9 cellular contexts compared by ENCODE assay signal in genomic region chr3:63921741-63922482, GRCh38. TPM values are rescaled to one million over a fixed set of nuclear protein-coding genes. Genes with fewer than 3 reads are reported as not detected.
DNase-seq lines count a peak whose midpoint lies in the region; ATAC-seq and TF ChIP-seq lines count a peak whose summit lies in the region.
"Had no signal": no experiment of that assay in that cellular context is flagged by ENCODE, and none has a peak within 500 bp of the region (broad histone marks: within the 10 kb centered on the region; RNA-seq: fewer than 3 reads in every experiment).

No MANE protein-coding gene starts in this region.

- no peak for TF ChIP-seq CTCF in type B pancreatic cell (conservative IDR thresholded peaks at IDR 0.05)

- in situ Hi-C loops in Caki2 (cut with HindIII; ENCODE audit: low pct_unique_long_range_greater_than_20kb, low sequenced_read_pairs) = no loop called here

- H3K36me3 Mint-ChIP-seq in T-helper 17 cell (ENCODE audit: low read depth) (peaks cover 19% of the 10 kb centered on the region), type B pancreatic cell (peaks cover 49% of the 10 kb centered on the region)
- H3K36me3 Mint-ChIP-seq in activated naive CD8-positive, alpha-beta T cell treated with anti-CD3 and anti-CD28 coated beads for 36 hours = peaks cover 70% of the 10 kb centered on the region

- H3K4me3 Mint-ChIP-seq in T-helper 17 cell (peak overlapping the region; percentile 25), type B pancreatic cell (no peak overlapping the region)
- H3K4me3 Mint-ChIP-seq in activated naive CD8-positive, alpha-beta T cell treated with anti-CD3 and anti-CD28 coated beads for 36 hours = no peak overlapping the region

- H3K27me3 Mint-ChIP-seq in T-helper 17 cell (no peaks in the 10 kb centered on the region), type B pancreatic cell (no peaks in the 10 kb centered on the region)
- H3K27me3 Mint-ChIP-seq in activated naive CD8-positive, alpha-beta T cell treated with anti-CD3 and anti-CD28 coated beads for 36 hours = no peaks in the 10 kb centered on the region

- DNase-seq in Caki2 (ENCODE audit: low read depth) = peak; percentile 34
- DNase-seq in T-helper 17 cell = no peak
- DNase-seq in NCI-H1092 treated with DMSO at 0.1 percent for 48 hours (lab: John Stamatoyannopoulos, UW) = no peak
- no peak for DNase-seq in type B pancreatic cell (ENCODE audit: extremely low spot score, unreplicated experiment)
- no peak for DNase-seq in activated naive CD8-positive, alpha-beta T cell treated with anti-CD3 and anti-CD28 coated beads for 36 hours
- DNase-seq in NCI-H2029 (lab: John Stamatoyannopoulos, UW) = no peak

- peaks cover 7% of the 10 kb centered on the region for H3K9me3 Mint-ChIP-seq in type B pancreatic cell
- H3K9me3 Mint-ChIP-seq in activated naive CD8-positive, alpha-beta T cell treated with anti-CD3 and anti-CD28 coated beads for 36 hours = no peaks in the 10 kb centered on the region

- H3K4me1 Mint-ChIP-seq in T-helper 17 cell = peaks cover 36% of the 10 kb centered on the region
- H3K4me1 Mint-ChIP-seq in type B pancreatic cell (ENCODE audit: unreplicated experiment) = peaks cover 9% of the 10 kb centered on the region
- H3K4me1 Mint-ChIP-seq in activated naive CD8-positive, alpha-beta T cell treated with anti-CD3 and anti-CD28 coated beads for 36 hours = peaks cover 38% of the 10 kb centered on the region

- no peaks in the 10 kb centered on the region for H3K9me3 ChIP-seq in T-helper 17 cell (ENCODE audit: control insufficient read depth, low read length, poor library complexity, severe bottlenecking)

- ATAC-seq in GM19452 (IDR thresholded peaks at IDR 0.05; ENCODE audit: unreplicated experiment) = peak; percentile 76
- peak; percentile 87 for ATAC-seq in HG03103 (IDR thresholded peaks at IDR 0.05; ENCODE audit: low read depth, unreplicated experiment)
- peak; percentile 50 for ATAC-seq in T-helper 17 cell

- H3K27ac Mint-ChIP-seq in T-helper 17 cell (peak overlapping the region; percentile 93), type B pancreatic cell (no peak overlapping the region)
- no peak overlapping the region for H3K27ac Mint-ChIP-seq in activated naive CD8-positive, alpha-beta T cell treated with anti-CD3 and anti-CD28 coated beads for 36 hours

RNA-seq across cellular contexts. Expression of gene SCAANT1, which starts 9.7 kb away (rescaled TPM):
- total RNA-seq in Caki2 (2014; rRNA removed; shearing (Covaris generic); ENCODE audit: low replicate concordance) = not detected in 2 replicates
- 1 to 10 TPM in 1 of 2 donors, not detected in 1; 1.7 TPM for total RNA-seq in T-helper 17 cell
- total RNA-seq in type B pancreatic cell (ENCODE audit: low replicate concordance) = not detected in 2 replicates
- not detected for total RNA-seq in activated naive CD8-positive, alpha-beta T cell treated with anti-CD3 and anti-CD28 coated beads for 36 hours
- total RNA-seq: liver had no signal

RNA-seq across cellular contexts. Expression of gene ATXN7, which starts 58.2 kb away (rescaled TPM):
- 2.3 and 5.9 TPM in 2 replicates for total RNA-seq in Caki2 (2014; rRNA removed; shearing (Covaris generic); ENCODE audit: low replicate concordance)
- total RNA-seq in T-helper 17 cell (100 to 1,000 TPM; 165 to 205 TPM), type B pancreatic cell (ENCODE audit: low replicate concordance) (18.6 and 19.8 TPM in 2 replicates)
- total RNA-seq in activated naive CD8-positive, alpha-beta T cell treated with anti-CD3 and anti-CD28 coated beads for 36 hours = 10 to 100 TPM; 26.5 to 28.6 TPM

RNA-seq across cellular contexts. Expression of gene THOC7, which starts 58.3 kb away (rescaled TPM):
- 87.3 and 102 TPM in 2 replicates for total RNA-seq in Caki2 (2014; rRNA removed; shearing (Covaris generic); ENCODE audit: low replicate concordance)
- 10 to 100 TPM; 29.9 to 36.6 TPM for total RNA-seq in T-helper 17 cell
- 48.3 and 53.0 TPM in 2 replicates for total RNA-seq in type B pancreatic cell (ENCODE audit: low replicate concordance)
- 10 to 100 TPM; 85.4 to 92.7 TPM for total RNA-seq in activated naive CD8-positive, alpha-beta T cell treated with anti-CD3 and anti-CD28 coated beads for 36 hours
